8 cellular contexts compared by ENCODE assay signal in the genomic region with DNA sequence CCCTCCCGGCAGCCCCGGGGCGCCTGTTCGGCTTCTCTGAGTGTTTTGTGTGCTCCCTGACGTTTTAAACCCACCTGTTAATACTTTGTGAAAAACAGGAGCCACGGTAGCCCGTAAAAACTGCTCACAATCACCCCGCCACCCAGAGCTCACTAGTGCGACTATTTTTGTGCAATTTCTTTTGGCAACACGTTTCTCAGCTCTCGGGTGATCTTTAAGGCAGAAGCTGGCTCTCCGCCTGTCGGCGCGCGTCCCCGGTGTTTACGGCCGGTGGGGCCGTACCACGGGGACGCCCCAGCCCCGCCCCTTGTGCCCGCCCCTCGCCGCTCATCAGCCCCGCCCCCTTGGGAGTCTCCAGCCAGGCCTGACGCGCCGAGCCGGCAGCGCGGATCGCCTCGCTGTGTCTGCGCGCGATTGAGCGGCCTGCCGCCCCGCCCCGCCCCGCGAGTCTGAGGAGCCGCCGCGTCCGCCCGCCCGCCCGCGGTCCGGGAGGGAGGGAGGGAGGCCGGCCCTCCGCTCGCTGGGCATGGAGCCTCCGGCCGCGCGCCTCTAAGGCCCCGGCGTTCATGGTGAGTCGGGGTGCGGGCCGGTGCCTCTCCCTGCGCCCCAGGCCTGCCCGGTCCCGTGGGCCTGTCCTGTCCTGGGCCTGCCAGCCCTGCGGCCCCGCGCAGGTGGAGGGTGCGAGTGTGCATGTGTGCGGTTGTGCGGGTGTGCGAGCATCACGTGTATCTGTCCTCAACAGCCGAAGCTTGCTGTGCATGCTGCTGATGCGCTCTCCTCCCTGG. TPM values are rescaled to one million over a fixed set of nuclear protein-coding genes. Genes with fewer than 3 reads are reported as not detected.
A peak's percentile ranks its signal among the peaks of the same experiment; 100 is the strongest.
DNase-seq lines count a peak whose midpoint lies in the region; ATAC-seq and TF ChIP-seq lines count a peak whose summit lies in the region.

No MANE protein-coding gene starts in this region.

- no peaks in the 10 kb centered on the region for H3K9me3 Mint-ChIP-seq in central memory CD8-positive, alpha-beta T cell

- peaks cover 76% of the 10 kb centered on the region for H3K4me1 Mint-ChIP-seq in central memory CD8-positive, alpha-beta T cell

- H3K27me3 ChIP-seq in kidney epithelial cell (ENCODE audit: control insufficient read depth, insufficient read depth, low read length): no peaks in the 10 kb centered on the region

- H3K4me3 Mint-ChIP-seq in central memory CD8-positive, alpha-beta T cell: peak overlapping the region; percentile 97

- peak overlapping the region; percentile 91 for H3K27ac Mint-ChIP-seq in central memory CD8-positive, alpha-beta T cell (ENCODE audit: low read depth)

- no peak for TF ChIP-seq CTCF in kidney epithelial cell (IDR thresholded peaks at IDR 0.05; ENCODE audit: insufficient read depth, low read length, poor library complexity, severe bottlenecking)

- no peaks in the 10 kb centered on the region for H3K36me3 ChIP-seq in kidney epithelial cell (ENCODE audit: control insufficient read depth, insufficient read depth, low read length)

- H3K36me3 Mint-ChIP-seq in central memory CD8-positive, alpha-beta T cell (ENCODE audit: insufficient read depth): peaks cover 10% of the 10 kb centered on the region

- peak; percentile 75 for ATAC-seq in GM19023 (IDR thresholded peaks at IDR 0.05; ENCODE audit: unreplicated experiment)
- peak; percentile 69 for ATAC-seq in HG03196 (IDR thresholded peaks at IDR 0.05; ENCODE audit: unreplicated experiment)
- ATAC-seq in activated CD4-positive, CD25-positive, alpha-beta regulatory T cell treated with anti-CD3 and anti-CD28 coated beads, Interleukin-2, amount 50 U/mL, for 24 hours: peak; percentile 90 to 93
- ATAC-seq in central memory CD8-positive, alpha-beta T cell (replicated peaks; ENCODE audit: extremely low read depth, poor library complexity, severe bottlenecking): peak; percentile 92

- no peaks in the 10 kb centered on the region for H3K27me3 Mint-ChIP-seq in central memory CD8-positive, alpha-beta T cell

- DNase-seq in AG20443 (ENCODE audit: low spot score) (peak; percentile 99), NCI-H345 treated with DMSO at 0.1 percent for 48 hours (lab: John Stamatoyannopoulos, UW; ENCODE audit: unreplicated experiment) (peak; percentile 50), kidney epithelial cell (ENCODE audit: low read depth) (no peak)
- DNase-seq in central memory CD8-positive, alpha-beta T cell (ENCODE audit: low spot score in 2 of 2): peak; percentile 77 to 87
- DNase-seq in stimulated activated CD4-positive, alpha-beta T cell treated with anti-CD3 and anti-CD28 coated beads, Interleukin-15, amount 100 ng/mL, for 1 hour (ENCODE audit: low read depth in 1 of 2, low spot score in 1 of 2): peak; percentile 87 to 92

- H3K4me3 ChIP-seq in kidney epithelial cell (ENCODE audit: low read depth, low read length): peak overlapping the region; percentile 94

RNA-seq across cellular contexts. Expression of a gene that starts 56.2 kb away (rescaled TPM):
- 26.9 and 27.9 TPM in 2 replicates for total RNA-seq in kidney epithelial cell
